8 cellular contexts compared by ENCODE assay signal in the genomic region with DNA sequence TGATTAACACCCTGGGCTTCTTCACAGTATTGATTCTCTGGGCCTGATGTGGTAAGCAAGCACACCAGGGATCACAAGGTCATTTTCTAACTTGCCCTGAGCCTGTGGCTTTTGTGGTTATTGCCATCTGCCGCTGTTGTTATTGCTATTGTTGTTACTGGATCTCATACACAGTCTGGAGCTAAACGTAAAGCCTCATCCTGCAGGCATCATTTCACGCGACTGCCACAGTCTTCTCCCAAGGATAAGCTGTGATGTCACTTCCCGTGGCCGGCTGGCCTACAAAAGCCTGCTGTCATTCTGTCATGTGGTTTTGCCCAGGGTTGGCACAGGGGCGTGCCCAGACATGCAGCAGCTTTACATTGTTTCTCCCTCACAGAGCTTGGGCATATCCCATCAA.
A peak's percentile ranks its signal among the peaks of the same experiment; 100 is the strongest.
DNase-seq lines count a peak whose midpoint lies in the region; ATAC-seq, FAIRE-seq and TF ChIP-seq lines count a peak whose summit lies in the region.

No MANE protein-coding gene starts in this region.

- H3K36me3 ChIP-seq in astrocyte (ENCODE audit: insufficient read depth, low read length) (no peaks in the 10 kb centered on the region), mucosa of descending colon (ENCODE audit: low read depth) (no peaks in the 10 kb centered on the region)

- H3K9ac ChIP-seq in astrocyte (ENCODE audit: low read length), result no peak overlapping the region

- H3K36me3 Mint-ChIP-seq in activated naive CD4-positive, alpha-beta T cell treated with anti-CD3 and anti-CD28 coated beads, Interleukin-2, amount 50 U/mL, for 72 hours, result no peaks in the 10 kb centered on the region
- no peaks in the 10 kb centered on the region for H3K36me3 Mint-ChIP-seq in astrocyte (ENCODE audit: low read depth, unreplicated experiment)

- intact Hi-C loops in mucosa of descending colon (cut with DNase I, micrococcal nuclease), result no loop called here

- TF ChIP-seq CTCF in astrocyte (IDR thresholded peaks at IDR 0.05; ENCODE audit: insufficient read depth, low read depth, low read length), result no peak
- no peak for TF ChIP-seq CTCF in mucosa of descending colon (IDR thresholded peaks at IDR 0.05)

- no peak overlapping the region for H3K4me2 ChIP-seq in astrocyte (ENCODE audit: low read length)

- peak overlapping the region; percentile 31 to 84 for H3K27ac Mint-ChIP-seq in activated naive CD4-positive, alpha-beta T cell treated with anti-CD3 and anti-CD28 coated beads, Interleukin-2, amount 50 U/mL, for 72 hours
- H3K27ac Mint-ChIP-seq in astrocyte (ENCODE audit: unreplicated experiment), result peak overlapping the region; percentile 43

- peak in 1 of 2 donors; percentile 85 for ATAC-seq in activated naive CD4-positive, alpha-beta T cell treated with anti-CD3 and anti-CD28 coated beads, Interleukin-2, amount 50 U/mL, for 72 hours
- ATAC-seq in mucosa of descending colon (no peak), GM19035 (IDR thresholded peaks at IDR 0.05; ENCODE audit: unreplicated experiment) (no peak), GM21529 (IDR thresholded peaks at IDR 0.05; ENCODE audit: unreplicated experiment) (no peak)

- H3K4me3 ChIP-seq in astrocyte (ENCODE audit: insufficient read depth, low read depth, low read length) (no peak overlapping the region), mucosa of descending colon (no peak overlapping the region)

- H3K4me1 ChIP-seq in astrocyte (ENCODE audit: insufficient read depth, low read length), result no peaks in the 10 kb centered on the region
- no peaks in the 10 kb centered on the region for H3K4me1 ChIP-seq in mucosa of descending colon (ENCODE audit: low read depth)

- H3K27me3 ChIP-seq in astrocyte (ENCODE audit: insufficient read depth, low read length), result peaks cover 3% of the 10 kb centered on the region

- no peaks in the 10 kb centered on the region for H3K9me3 ChIP-seq in astrocyte (ENCODE audit: insufficient read depth, low read depth, low read length)
- no peaks in the 10 kb centered on the region for H3K9me3 ChIP-seq in mucosa of descending colon

- no peak overlapping the region for H2AFZ ChIP-seq in astrocyte (ENCODE audit: low read depth, low read length)

- H3K9me3 Mint-ChIP-seq in activated naive CD4-positive, alpha-beta T cell treated with anti-CD3 and anti-CD28 coated beads, Interleukin-2, amount 50 U/mL, for 72 hours, result peaks cover 0 to 3% of the 10 kb centered on the region in 2 donors
- no peaks in the 10 kb centered on the region for H3K9me3 Mint-ChIP-seq in astrocyte (ENCODE audit: unreplicated experiment)

- H3K27me3 Mint-ChIP-seq in astrocyte (ENCODE audit: low read depth, unreplicated experiment), result peaks cover 27% of the 10 kb centered on the region

- no peak overlapping the region for H3K27ac ChIP-seq in astrocyte (ENCODE audit: low read depth, low read length)

- H3K4me3 Mint-ChIP-seq in astrocyte (ENCODE audit: unreplicated experiment), result no peak overlapping the region

- no peak for FAIRE-seq in astrocyte (lab: Jason Lieb, UNC)

- peaks cover 20% of the 10 kb centered on the region for H3K4me1 Mint-ChIP-seq in astrocyte (ENCODE audit: low read depth, unreplicated experiment)

- DNase-seq in activated naive CD4-positive, alpha-beta T cell treated with anti-CD3 and anti-CD28 coated beads, Interleukin-2, amount 50 U/mL, for 72 hours (ENCODE audit: low spot score in 2 of 2), result peak in 1 of 2 donors; percentile 60
- DNase-seq in activated naive CD4-positive, alpha-beta T cell treated with Interleukin-2 at 50 U/mL for 16 hours, result no peak
- DNase-seq in NCI-H1694 (lab: John Stamatoyannopoulos, UW) (peak; percentile 39), astrocyte (ENCODE audit: low read depth) (peak; percentile 5), stromal cell of bone marrow (ENCODE audit: low read depth) (peak; percentile 3), mucosa of descending colon (no peak)

- H4K20me1 ChIP-seq in astrocyte (ENCODE audit: insufficient read depth, low read length), result no peaks in the 10 kb centered on the region

- no peaks in the 10 kb centered on the region for H3K79me2 ChIP-seq in astrocyte (ENCODE audit: insufficient read depth, low read length)

Comparison
In these comparisons a context has a peak if more than half of its experiments do, and no peak if none do; other contexts are left out.
1. DNase-seq: peak in NCI-H1694 (single experiment), astrocyte (single experiment) and stromal cell of bone marrow (single experiment); none in activated naive CD4-positive, alpha-beta T cell treated with Interleukin-2 at 50 U/mL for 16 hours (single experiment) and mucosa of descending colon (0 of 3).